Comparison of ENCODE assay signal across 2 cellular contexts in genomic region chr2:9611549-9611912, GRCh38.
A peak's percentile ranks its signal among the peaks of the same experiment; 100 is the strongest.
TF ChIP-seq lines count a peak whose summit lies in the region.
"Not testable (repeated sequence)": the region's sequence is repeated elsewhere in the genome, so short reads cannot be mapped to it uniquely, and the experiment has no call there.

No MANE protein-coding gene starts in this region.

TF ChIP-seq in Ishikawa, 13 proteins besides CTCF, POLR2A, EP300 and RAD21:
- TF ChIP-seq TEAD4 (IDR thresholded peaks at IDR 0.05): peak; percentile 21; the same call in 1 of the 2 replicates

TF ChIP-seq in K562, 482 proteins besides CTCF, POLR2A, EP300 and RAD21:
- peak; percentile 59; the same call in 1 of the 2 replicates for TF ChIP-seq TEAD2 (tag; IDR thresholded peaks at IDR 0.05)
- TF ChIP-seq TEAD1 (CRISPR knock-in tag; IDR thresholded peaks at IDR 0.05): peak in 1 of 2 experiments; percentile 88; a peak in 1 of 4 replicates
- peak; percentile 33; the same call in 1 of the 2 replicates for TF ChIP-seq TEAD4 (IDR thresholded peaks at IDR 0.05; ENCODE audit: low read length)
- TF ChIP-seq TEAD4 (CRISPR knock-in tag; IDR thresholded peaks at IDR 0.05; ENCODE audit: borderline replicate concordance): not testable (repeated sequence)
